In genomic region chr6:144350176-144350575, GRCh38 we compare ENCODE assay signal across 8 cellular contexts.
DNase-seq lines count a peak whose midpoint lies in the region; ATAC-seq and TF ChIP-seq lines count a peak whose summit lies in the region.

No MANE protein-coding gene starts in this region.

- H3K9me3 Mint-ChIP-seq in activated naive CD4-positive, alpha-beta T cell treated with anti-CD3 and anti-CD28 coated beads, Interleukin-2, amount 10 ng/mL, durations not matched to agents 7 days and 5 days: peaks cover 2% of the 10 kb centered on the region
- no peaks in the 10 kb centered on the region for H3K9me3 Mint-ChIP-seq in endothelial cell (ENCODE audit: unreplicated experiment)

- CTCF ChIA-PET in activated naive CD4-positive, alpha-beta T cell treated with anti-CD3 and anti-CD28 coated beads, Interleukin-2, amount 10 ng/mL, durations not matched to agents 7 days and 5 days (lab: Charles Lee): interaction anchor here (0.7 kb wide), 1 partner anchor 44 kb away, joined by 3 read pairs; no protein-coding TSS in a partner anchor

- no peak for TF ChIP-seq POLR2A in tibial nerve (IDR thresholded peaks at IDR 0.05)

- H3K36me3 Mint-ChIP-seq in activated naive CD4-positive, alpha-beta T cell treated with anti-CD3 and anti-CD28 coated beads, Interleukin-2, amount 10 ng/mL, durations not matched to agents 7 days and 5 days: peaks cover 42% of the 10 kb centered on the region
- peaks cover 9% of the 10 kb centered on the region for H3K36me3 Mint-ChIP-seq in endothelial cell (ENCODE audit: low read depth, unreplicated experiment)

- no peak for TF ChIP-seq CTCF in endothelial cell (IDR thresholded peaks at IDR 0.05; ENCODE audit: unreplicated experiment)
- no peak for TF ChIP-seq CTCF in tibial nerve (IDR thresholded peaks at IDR 0.05)

- H3K4me3 ChIP-seq in Jurkat, Clone E6-1 (ENCODE audit: low read length): peak overlapping the region; percentile 50
- H3K4me3 ChIP-seq in tibial nerve: no peak overlapping the region

- no peaks in the 10 kb centered on the region for H3K36me3 ChIP-seq in tibial nerve

- peak overlapping the region; percentile 76 for H3K4me3 Mint-ChIP-seq in activated naive CD4-positive, alpha-beta T cell treated with anti-CD3 and anti-CD28 coated beads, Interleukin-2, amount 10 ng/mL, durations not matched to agents 7 days and 5 days
- no peak overlapping the region for H3K4me3 Mint-ChIP-seq in endothelial cell (ENCODE audit: unreplicated experiment)

- peak overlapping the region in 3 of 4 donors; percentile 2 to 76 (median 18) for H3K27ac ChIP-seq in tibial nerve

- peak overlapping the region; percentile 95 for H3K27ac Mint-ChIP-seq in activated naive CD4-positive, alpha-beta T cell treated with anti-CD3 and anti-CD28 coated beads, Interleukin-2, amount 10 ng/mL, durations not matched to agents 7 days and 5 days
- H3K27ac Mint-ChIP-seq in endothelial cell (ENCODE audit: unreplicated experiment): peak overlapping the region; percentile 75

- 18 to 43% methylated on average over 4 of the region's 4 CpGs for WGBS in tibial nerve, 2 donors

- peaks cover 94% of the 10 kb centered on the region for H3K4me1 Mint-ChIP-seq in activated naive CD4-positive, alpha-beta T cell treated with anti-CD3 and anti-CD28 coated beads, Interleukin-2, amount 10 ng/mL, durations not matched to agents 7 days and 5 days
- H3K4me1 Mint-ChIP-seq in endothelial cell (ENCODE audit: unreplicated experiment): peaks cover 51% of the 10 kb centered on the region

- no peak for ATAC-seq in GM21367 (IDR thresholded peaks at IDR 0.05; ENCODE audit: unreplicated experiment)

- H3K27me3 Mint-ChIP-seq in activated naive CD4-positive, alpha-beta T cell treated with anti-CD3 and anti-CD28 coated beads, Interleukin-2, amount 10 ng/mL, durations not matched to agents 7 days and 5 days: no peaks in the 10 kb centered on the region
- peaks cover 13% of the 10 kb centered on the region for H3K27me3 Mint-ChIP-seq in endothelial cell (ENCODE audit: unreplicated experiment)

- no peaks in the 10 kb centered on the region for H3K9me3 ChIP-seq in tibial nerve

- H3K27me3 ChIP-seq in tibial nerve: no peaks in the 10 kb centered on the region

- no peak for TF ChIP-seq EP300 in tibial nerve (IDR thresholded peaks at IDR 0.05)

- no peak for DNase-seq in activated naive CD4-positive, alpha-beta T cell treated with anti-CD3 and anti-CD28 coated beads, Interleukin-2, amount 10 ng/mL, durations not matched to agents 7 days and 5 days
- no peak for DNase-seq in activated naive CD4-positive, alpha-beta T cell (lab: John Stamatoyannopoulos, UW)
- no peak for DNase-seq in Jurkat, Clone E6-1 (ENCODE audit: low read depth, low spot score)
- DNase-seq in endothelial cell (ENCODE audit: low spot score) (no peak), tibial nerve (ENCODE audit: low spot score in 2 of 2) (no peak), dedifferentiated amniotic fluid mesenchymal stem cell (ENCODE audit: extremely low spot score) (no peak), HT-29 (ENCODE audit: low spot score) (no peak)

- H3K4me1 ChIP-seq in tibial nerve: peaks cover 0 to 77% (median 42%) of the 10 kb centered on the region in 4 donors
